ENCODE assay signal across 8 cellular contexts in genomic region chr5:169650701-169651331, GRCh38. TPM values are rescaled to one million over a fixed set of nuclear protein-coding genes. Genes with fewer than 3 reads are reported as not detected.
DNase-seq lines count a peak whose midpoint lies in the region; ATAC-seq and TF ChIP-seq lines count a peak whose summit lies in the region.

No MANE protein-coding gene starts in this region.

- ATAC-seq in GM19025 (IDR thresholded peaks at IDR 0.05; ENCODE audit: low read depth, unreplicated experiment) (peak; percentile 53), HG03159 (IDR thresholded peaks at IDR 0.05; ENCODE audit: unreplicated experiment) (peak; percentile 43)

- DNase-seq in AG20443 (ENCODE audit: low spot score) (peak; percentile 45), osteoblast (ENCODE audit: insufficient read length, low spot score, missing footprints) (peak; percentile 84), transverse colon (no peak), SHP77 treated with DMSO at 0.1 percent for 48 hours (lab: John Stamatoyannopoulos, UW) (no peak), NCI-H2029 treated with DMSO at 0.1 percent for 48 hours (lab: John Stamatoyannopoulos, UW) (no peak)
- no peak for DNase-seq in activated CD4-positive, alpha-beta memory T cell treated with anti-CD3 and anti-CD28 coated beads for 36 hours

- no peaks in the 10 kb centered on the region for H3K9me3 ChIP-seq in osteoblast (ENCODE audit: low read depth, low read length)
- H3K9me3 ChIP-seq in transverse colon = no peaks in the 10 kb centered on the region

- H3K4me3 ChIP-seq in osteoblast (ENCODE audit: insufficient read depth, low read length) (no peak overlapping the region), transverse colon (no peak overlapping the region)

- H3K27me3 ChIP-seq in osteoblast (ENCODE audit: insufficient read depth, low read length) (no peaks in the 10 kb centered on the region), transverse colon (no peaks in the 10 kb centered on the region)

- peak overlapping the region; percentile 23 for H3K4me2 ChIP-seq in osteoblast (ENCODE audit: insufficient read depth, low read length)

- WGBS in transverse colon (ENCODE audit: low coverage in 1 of 2), 2 donors = 58 to 76% methylated on average over 2 to 5 of the region's 5 CpGs

- peak overlapping the region; percentile 81 for H2AFZ ChIP-seq in osteoblast (ENCODE audit: low read length)

- in situ Hi-C loops in transverse colon (cut with MboI; ENCODE audit: low pct_ligation_motif_present in 1 of 4, low pct_unique_long_range_greater_than_20kb in 1 of 4, low sequenced_read_pairs in 3 of 4) = no loop called here

- TF ChIP-seq EP300 in transverse colon (IDR thresholded peaks at IDR 0.05; ENCODE audit: low read depth) = no peak

- H3K4me3 Mint-ChIP-seq in activated CD4-positive, alpha-beta memory T cell treated with anti-CD3 and anti-CD28 coated beads for 36 hours = peak overlapping the region; percentile 55

- CTCF ChIA-PET in activated CD4-positive, alpha-beta memory T cell treated with anti-CD3 and anti-CD28 coated beads for 36 hours (lab: Charles Lee) = no interaction called here

- H3K27me3 Mint-ChIP-seq in activated CD4-positive, alpha-beta memory T cell treated with anti-CD3 and anti-CD28 coated beads for 36 hours = no peaks in the 10 kb centered on the region

- peaks cover 37% of the 10 kb centered on the region for H3K36me3 Mint-ChIP-seq in activated CD4-positive, alpha-beta memory T cell treated with anti-CD3 and anti-CD28 coated beads for 36 hours

- H3K4me1 Mint-ChIP-seq in activated CD4-positive, alpha-beta memory T cell treated with anti-CD3 and anti-CD28 coated beads for 36 hours (ENCODE audit: low read depth) = peaks cover 98% of the 10 kb centered on the region

- H3K4me1 ChIP-seq in osteoblast (ENCODE audit: insufficient read depth, low read length) = peaks cover 15% of the 10 kb centered on the region
- peaks cover 0 to 27% (median 3%) of the 10 kb centered on the region in 4 donors for H3K4me1 ChIP-seq in transverse colon

- no peaks in the 10 kb centered on the region for H3K9me3 Mint-ChIP-seq in activated CD4-positive, alpha-beta memory T cell treated with anti-CD3 and anti-CD28 coated beads for 36 hours

- TF ChIP-seq CTCF in osteoblast (IDR thresholded peaks at IDR 0.05; ENCODE audit: extremely low read depth, low read depth, low read length) = no peak
- no peak for TF ChIP-seq CTCF in transverse colon (IDR thresholded peaks at IDR 0.05)

- H3K27ac Mint-ChIP-seq in activated CD4-positive, alpha-beta memory T cell treated with anti-CD3 and anti-CD28 coated beads for 36 hours = peak overlapping the region; percentile 95

- TF ChIP-seq POLR2A in transverse colon (IDR thresholded peaks at IDR 0.05) = no peak

- POLR2A ChIA-PET in activated CD4-positive, alpha-beta memory T cell treated with anti-CD3 and anti-CD28 coated beads for 36 hours (lab: Charles Lee) = interaction anchor here (0.9 to 2.4 kb wide), 3 partner anchors 13 to 154 kb away, joined by 3 to 16 read pairs (median 4); partner anchors contain the start of gene DOCK2

- H3K27ac ChIP-seq in osteoblast (ENCODE audit: low read depth, low read length) (peak overlapping the region; percentile 42), transverse colon (peak overlapping the region in 1 of 4 donors; percentile 41)

- intact Hi-C loops in activated CD4-positive, alpha-beta memory T cell treated with anti-CD3 and anti-CD28 coated beads for 36 hours (cut with micrococcal nuclease) = loop anchor here (1.0 to 10.0 kb wide), 3 partner anchors 20 to 816 kb away; no protein-coding TSS in a partner anchor
- intact Hi-C loops in transverse colon (cut with DNase I; ENCODE audit: low total_unique reads) = no loop called here

- no peaks in the 10 kb centered on the region for H3K79me2 ChIP-seq in osteoblast (ENCODE audit: insufficient read depth, low read length)

- H4K20me1 ChIP-seq in osteoblast (ENCODE audit: insufficient read depth, low read length) = no peaks in the 10 kb centered on the region

- H3K36me3 ChIP-seq in osteoblast (ENCODE audit: insufficient read depth, low read length) (no peaks in the 10 kb centered on the region), transverse colon (no peaks in the 10 kb centered on the region)

RNA-seq across cellular contexts. Expression of gene DOCK2, which starts 13.7 kb away (rescaled TPM):
- total RNA-seq in activated CD4-positive, alpha-beta memory T cell treated with anti-CD3 and anti-CD28 coated beads for 36 hours = 100 to 1,000 TPM; 191 to 205 TPM
- total RNA-seq in osteoblast = 2.7 and 6.2 TPM in 2 replicates
- total RNA-seq in transverse colon = 10 to 100 TPM in 3 of 4 donors, 1 to 10 TPM in 1; 8.3 to 24.0 (median 14.3) TPM

Comparison
In these comparisons a context has a peak if more than half of its experiments do, and no peak if none do; other contexts are left out.
1. DNase-seq: peak in AG20443 (single experiment) and osteoblast (single experiment); none in activated CD4-positive, alpha-beta memory T cell treated with anti-CD3 and anti-CD28 coated beads for 36 hours (single experiment), transverse colon (single experiment), SHP77 treated with DMSO at 0.1 percent for 48 hours (single experiment) and NCI-H2029 treated with DMSO at 0.1 percent for 48 hours (single experiment).
2. RNA of gene DOCK2, which starts 13.7 kb away (total RNA-seq): 191 to 205 TPM in activated CD4-positive, alpha-beta memory T cell treated with anti-CD3 and anti-CD28 coated beads for 36 hours; 8.3 to 24.0 TPM in transverse colon and 2.7 to 6.2 TPM in osteoblast; every median in the first group is over 4 times any median in the second.